21 cellular contexts compared by ENCODE assay signal in the genomic region with DNA sequence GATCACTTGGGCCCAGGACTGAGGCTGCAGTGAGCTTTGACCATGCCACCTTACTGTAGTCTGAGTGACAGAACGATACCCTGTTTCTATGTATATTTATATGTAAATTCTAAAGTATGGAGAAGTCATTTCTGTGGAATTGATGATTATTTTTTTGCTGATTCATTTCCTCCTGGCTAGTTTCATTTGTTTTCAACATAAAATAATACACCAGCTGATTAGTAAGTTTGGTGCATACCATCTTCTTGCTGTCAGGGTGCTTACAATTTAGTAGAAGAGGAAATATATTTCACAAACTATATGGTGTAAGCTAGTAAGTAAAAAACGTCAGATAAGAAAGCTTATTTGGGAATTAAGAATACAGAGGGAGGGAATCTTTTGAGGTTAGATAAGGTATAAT.
"Had no signal": no experiment of that assay in that cellular context is flagged by ENCODE, and none has a peak within 500 bp of the region (broad histone marks: within the 10 kb centered on the region; RNA-seq: fewer than 3 reads in every experiment).

No MANE protein-coding gene starts in this region.

- H3K27me3 ChIP-seq: hepatocyte, ovary, suprapubic skin, transverse colon, uterus had no signal

- H2AFZ ChIP-seq: hepatocyte had no signal

- H3K27ac ChIP-seq: hepatocyte, ovary, psoas muscle, skin epidermis, suprapubic skin, transverse colon, uterus had no signal

- H3K4me2 ChIP-seq: hepatocyte had no signal

- H3K36me3 ChIP-seq: ovary, suprapubic skin, transverse colon, uterus had no signal

- H3K79me2 ChIP-seq: hepatocyte had no signal

- FAIRE-seq: colon, keratinocyte, TTC549 had no signal

- H3K4me1 ChIP-seq: suprapubic skin, uterus had no signal

- DNase-seq: activated CD4-positive, alpha-beta T cell treated with anti-CD3 and anti-CD28 coated beads, Interleukin-2, amount 10 ng/mL, durations not matched to agents 7 days and 5 days; activated CD8-positive, alpha-beta memory T cell treated with anti-CD3 and anti-CD28 coated beads, Interleukin-2, amount 50 U/mL, for 48 hours; activated gamma-delta T cell treated with Interleukin-2 at 50 U/mL for 16 hours; amniotic stem cell; caudate nucleus; endodermal cell; erythroblast; natural killer cell; ovary; psoas muscle; right cardiac atrium; stimulated activated CD4-positive, alpha-beta T cell treated with anti-CD3 and anti-CD28 coated beads, Interleukin-2, amount 100 ng/mL, for 48 hours; transverse colon; uterus had no signal

- H3K9me3 ChIP-seq: ovary, psoas muscle, suprapubic skin, transverse colon, uterus had no signal

- H3K4me3 ChIP-seq: hepatocyte, lung, ovary, psoas muscle, skin epidermis, suprapubic skin, transverse colon, uterus had no signal
